Comparison of ENCODE assay signal across 8 cellular contexts in genomic region chr14:91253795-91254323, GRCh38. TPM values are rescaled to one million over a fixed set of nuclear protein-coding genes. Genes with fewer than 3 reads are reported as not detected.
DNase-seq lines count a peak whose midpoint lies in the region; ATAC-seq and TF ChIP-seq lines count a peak whose summit lies in the region.

No MANE protein-coding gene starts in this region.

- H3K4me1 ChIP-seq in vagina: peaks cover 39% of the 10 kb centered on the region

- H3K27ac Mint-ChIP-seq in mesothelial cell of epicardium: no peak overlapping the region

- intact Hi-C loops in vagina (cut with DNase I): no loop called here

- TF ChIP-seq POLR2A in vagina (IDR thresholded peaks at IDR 0.05): no peak

- DNase-seq in stimulated activated CD4-positive, alpha-beta T cell treated with anti-CD3 and anti-CD28 coated beads, Interleukin-15, amount 100 ng/mL, for 24 hours: peak; percentile 15
- no peak for DNase-seq in stimulated activated CD4-positive, alpha-beta T cell treated with anti-CD3 and anti-CD28 coated beads, Interleukin-4, amount 100 ng/mL, for 1 hour
- no peak for DNase-seq in cardiac fibroblast (ENCODE audit: low read depth in 2 of 2)
- no peak for DNase-seq in mesothelial cell of epicardium (ENCODE audit: low spot score in 2 of 2, unreplicated experiment in 2 of 2)
- no peak for DNase-seq in vagina (ENCODE audit: extremely low spot score in 2 of 2)

- peaks cover 10% of the 10 kb centered on the region for H3K27me3 Mint-ChIP-seq in mesothelial cell of epicardium (ENCODE audit: low read depth)

- H3K27me3 ChIP-seq in vagina: no peaks in the 10 kb centered on the region

- H3K4me1 Mint-ChIP-seq in mesothelial cell of epicardium: peaks cover 37% of the 10 kb centered on the region

- H3K27ac ChIP-seq in vagina: peak overlapping the region; percentile 71

- ATAC-seq in HG02870 (IDR thresholded peaks at IDR 0.05; ENCODE audit: unreplicated experiment): no peak
- ATAC-seq in HG03097 (IDR thresholded peaks at IDR 0.05; ENCODE audit: low FRiP score, unreplicated experiment): no peak
- no peak for ATAC-seq in GM19395 (IDR thresholded peaks at IDR 0.05; ENCODE audit: unreplicated experiment)

- no peak for TF ChIP-seq CTCF in cardiac fibroblast (IDR thresholded peaks at IDR 0.05; ENCODE audit: low read depth, low read length)
- TF ChIP-seq CTCF in mesothelial cell of epicardium (IDR thresholded peaks at IDR 0.05; ENCODE audit: unreplicated experiment): no peak
- TF ChIP-seq CTCF in vagina (IDR thresholded peaks at IDR 0.05): no peak

- H3K9me3 ChIP-seq in vagina: no peaks in the 10 kb centered on the region

- no peaks in the 10 kb centered on the region for H3K9me3 Mint-ChIP-seq in mesothelial cell of epicardium

- peak overlapping the region; percentile 34 to 56 for H3K4me3 ChIP-seq in cardiac fibroblast (replicated peaks in 1 of 2; ENCODE audit: low read depth in 2 of 2, low read length in 2 of 2)
- peak overlapping the region; percentile 55 to 68 for H3K4me3 ChIP-seq in vagina

- H3K36me3 Mint-ChIP-seq in mesothelial cell of epicardium: no peaks in the 10 kb centered on the region

- H3K36me3 ChIP-seq in vagina: no peaks in the 10 kb centered on the region

- H3K4me3 Mint-ChIP-seq in mesothelial cell of epicardium: peak overlapping the region; percentile 69

RNA-seq across cellular contexts. Expression of gene GPR68, which starts 9.4 kb away (rescaled TPM):
- total RNA-seq in mesothelial cell of epicardium (0.79 to 1.2 TPM (median 1.1 TPM) in 3 replicates), vagina (4.2 TPM)
